1 cellular context compared by ENCODE assay signal in genomic region chrX:15804563-15804962, GRCh38.
TF ChIP-seq lines count a peak whose summit lies in the region.

No MANE protein-coding gene starts in this region.

TF ChIP-seq in HepG2, 621 proteins besides CTCF, POLR2A, EP300 and RAD21 (continued from another document):
- no peak for TF ChIP-seq ZNF543 (CRISPR knock-in tag; IDR thresholded peaks at IDR 0.05)
